ENCODE assay signal across 10 cellular contexts in genomic region chr5:139131881-139132480, GRCh38.
DNase-seq lines count a peak whose midpoint lies in the region; ATAC-seq and TF ChIP-seq lines count a peak whose summit lies in the region.
"Had no signal": no experiment of that assay in that cellular context is flagged by ENCODE, and none has a peak within 500 bp of the region (broad histone marks: within the 10 kb centered on the region; RNA-seq: fewer than 3 reads in every experiment).

No MANE protein-coding gene starts in this region.

- DNase-seq in CD14-positive monocyte (ENCODE audit: low spot score) (no peak), heart right ventricle (no peak), COLO829 (ENCODE audit: low spot score) (no peak), NCI-H2227 (lab: John Stamatoyannopoulos, UW; ENCODE audit: unreplicated experiment) (no peak)
- no peak for DNase-seq in activated CD4-positive, alpha-beta T cell treated with anti-CD3 and anti-CD28 coated beads for 48 hours
- DNase-seq: AML-193, HCEC 1CT had no signal

- intact Hi-C loops in CD14-positive monocyte (cut with micrococcal nuclease) (no loop called here), heart right ventricle (cut with DNase I) (loop anchor here in 1 of 10 donors (10.0 kb wide), 1 partner anchor 157 kb away; no protein-coding TSS in a partner anchor)

- no peaks in the 10 kb centered on the region for H3K9me3 ChIP-seq in heart right ventricle
- no peaks in the 10 kb centered on the region for H3K9me3 ChIP-seq in parathyroid adenoma (ENCODE audit: control insufficient read depth, low read length)

- H3K4me3 ChIP-seq in heart right ventricle (peak overlapping the region in 3 of 10 donors; percentile 16 to 27 (median 23)), parathyroid adenoma (ENCODE audit: low read depth, low read length) (no peak overlapping the region)

- H3K27me3 ChIP-seq in heart right ventricle (no peaks in the 10 kb centered on the region), parathyroid adenoma (ENCODE audit: control insufficient read depth, insufficient read depth, low read length) (no peaks in the 10 kb centered on the region)

- H3K36me3 ChIP-seq in heart right ventricle (peaks cover 0 to 8% (median 0%) of the 10 kb centered on the region in 9 donors), parathyroid adenoma (ENCODE audit: control insufficient read depth, insufficient read depth, low read length) (no peaks in the 10 kb centered on the region)

- 27 to 34% methylated on average over 3 of the region's 3 CpGs for WGBS in heart right ventricle, 2 donors

- no peak for ATAC-seq in activated T-helper 17 cell treated with anti-CD3 and anti-CD28 coated beads, Interleukin-2, amount 50 U/mL, for 72 hours (replicated peaks)
- ATAC-seq in heart right ventricle (peak in 6 of 8 donors; percentile 23 to 54 (median 31)), HG03095 (IDR thresholded peaks at IDR 0.05; ENCODE audit: unreplicated experiment) (no peak)

- peak overlapping the region; percentile 58 for H3K4me2 ChIP-seq in parathyroid adenoma (ENCODE audit: low read length)

- H3K4me3 Mint-ChIP-seq in CD14-positive monocyte, result no peak overlapping the region
- no peak overlapping the region for H3K4me3 Mint-ChIP-seq in activated T-helper 17 cell treated with anti-CD3 and anti-CD28 coated beads, Interleukin-2, amount 50 U/mL, for 72 hours

- peaks cover 19 to 57% (median 43%) of the 10 kb centered on the region in 9 donors for H3K4me1 ChIP-seq in heart right ventricle
- H3K4me1 ChIP-seq in parathyroid adenoma, result peaks cover 12% of the 10 kb centered on the region

- no peaks in the 10 kb centered on the region for H3K27me3 Mint-ChIP-seq in CD14-positive monocyte (ENCODE audit: low read depth in 3 of 3)
- no peaks in the 10 kb centered on the region for H3K27me3 Mint-ChIP-seq in activated T-helper 17 cell treated with anti-CD3 and anti-CD28 coated beads, Interleukin-2, amount 50 U/mL, for 72 hours

- H3K79me2 ChIP-seq in parathyroid adenoma, result peaks cover 13% of the 10 kb centered on the region

- H3K9me3 Mint-ChIP-seq in CD14-positive monocyte, result no peaks in the 10 kb centered on the region
- H3K9me3 Mint-ChIP-seq in activated T-helper 17 cell treated with anti-CD3 and anti-CD28 coated beads, Interleukin-2, amount 50 U/mL, for 72 hours, result no peaks in the 10 kb centered on the region

- H3K9ac ChIP-seq in parathyroid adenoma, result no peak overlapping the region

- no peak for TF ChIP-seq CTCF in CD14-positive monocyte (IDR thresholded peaks at IDR 0.05)
- TF ChIP-seq CTCF in heart right ventricle (IDR thresholded peaks at IDR 0.05), result no peak
- TF ChIP-seq CTCF in parathyroid adenoma (IDR thresholded peaks at IDR 0.05), result no peak

- peaks cover 16% of the 10 kb centered on the region for H3K4me1 Mint-ChIP-seq in CD14-positive monocyte
- H3K4me1 Mint-ChIP-seq in activated T-helper 17 cell treated with anti-CD3 and anti-CD28 coated beads, Interleukin-2, amount 50 U/mL, for 72 hours, result peaks cover 10% of the 10 kb centered on the region

- H3K27ac Mint-ChIP-seq in CD14-positive monocyte, result peak overlapping the region in 6 of 7 donors; percentile 1 to 69 (median 32)
- H3K27ac Mint-ChIP-seq in activated T-helper 17 cell treated with anti-CD3 and anti-CD28 coated beads, Interleukin-2, amount 50 U/mL, for 72 hours, result peak overlapping the region; percentile 6

- H2AFZ ChIP-seq in parathyroid adenoma, result peak overlapping the region; percentile 18

- peak overlapping the region; percentile 73 to 94 (median 88) for H3K27ac ChIP-seq in heart right ventricle
- peak overlapping the region; percentile 7 for H3K27ac ChIP-seq in parathyroid adenoma

- peaks cover 13 to 17% of the 10 kb centered on the region in 2 donors for H3K36me3 Mint-ChIP-seq in CD14-positive monocyte
- peaks cover under 1% of the 10 kb centered on the region for H3K36me3 Mint-ChIP-seq in activated T-helper 17 cell treated with anti-CD3 and anti-CD28 coated beads, Interleukin-2, amount 50 U/mL, for 72 hours (ENCODE audit: low read depth)

Comparison
In these comparisons a context has a peak if more than half of its experiments do, and no peak if none do; other contexts are left out.
1. ATAC-seq: peak in heart right ventricle (6 of 8); none in activated T-helper 17 cell treated with anti-CD3 and anti-CD28 coated beads, Interleukin-2, amount 50 U/mL, for 72 hours (single experiment) and HG03095 (single experiment).